Comparison of ENCODE assay signal across 14 cellular contexts in the genomic region with DNA sequence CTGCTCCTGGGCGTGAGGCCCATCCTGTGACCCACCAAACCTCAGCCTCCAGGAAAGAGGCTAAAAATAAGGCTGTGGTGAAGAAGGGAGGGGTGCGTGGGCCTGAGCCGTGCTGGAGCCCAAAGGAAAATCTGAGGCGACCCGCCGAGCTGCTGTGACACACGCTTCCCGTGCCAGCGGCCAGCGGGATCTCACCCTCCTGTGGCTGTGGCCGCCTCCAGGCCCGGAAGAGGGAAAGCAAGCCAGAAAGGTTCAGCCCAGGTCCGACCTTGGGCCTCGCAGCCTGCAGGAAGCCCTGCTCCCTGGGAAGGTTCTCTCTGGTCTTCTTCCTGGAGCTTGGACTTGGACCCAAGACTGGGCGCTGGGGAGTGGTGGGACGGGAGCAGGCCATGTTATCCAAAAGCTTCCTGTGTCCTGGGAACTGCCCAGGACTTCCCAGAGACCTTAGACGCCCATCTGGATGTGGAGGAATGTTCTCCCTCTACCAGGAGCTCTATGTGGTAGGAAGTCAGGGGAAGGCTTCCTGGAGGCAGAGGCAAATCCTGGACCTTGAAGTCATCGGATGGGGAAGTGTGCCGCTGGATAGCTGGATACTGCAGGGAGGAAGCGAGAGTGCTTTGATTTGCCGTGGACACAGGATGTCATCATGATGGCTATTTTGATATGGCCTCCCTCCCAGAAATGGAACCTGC. TPM values are rescaled to one million over a fixed set of nuclear protein-coding genes. Genes with fewer than 3 reads are reported as not detected.
DNase-seq lines count a peak whose midpoint lies in the region; ATAC-seq, FAIRE-seq and TF ChIP-seq lines count a peak whose summit lies in the region.
"Had no signal": no experiment of that assay in that cellular context is flagged by ENCODE, and none has a peak within 500 bp of the region (broad histone marks: within the 10 kb centered on the region; RNA-seq: fewer than 3 reads in every experiment).

No MANE protein-coding gene starts in this region.

- no peak overlapping the region for H3K27ac Mint-ChIP-seq in stimulated activated naive CD8-positive, alpha-beta T cell treated with anti-CD3 and anti-CD28 coated beads, Interleukin-15, amount 100 ng/mL, for 72 hours

- DNase-seq in breast epithelium (ENCODE audit: low spot score in 2 of 2) (no peak), mammary epithelial cell (no peak), Right ventricle myocardium superior (peak; percentile 68), NOMO-1 (lab: John Stamatoyannopoulos, UW; ENCODE audit: unreplicated experiment in 2 of 2) (no peak), KG1 (lab: John Stamatoyannopoulos, UW) (no peak), H54 (ENCODE audit: insufficient read length, low spot score) (no peak)
- no peak for DNase-seq in stimulated activated naive CD8-positive, alpha-beta T cell treated with anti-CD3 and anti-CD28 coated beads, Interleukin-15, amount 100 ng/mL, for 72 hours
- DNase-seq: ACHN, cortex of kidney, DMS 273 treated with DMSO at 0.1 percent for 48 hours, NCI-H2171 had no signal

- WGBS in mammary epithelial cell (ENCODE audit: low coverage, missing lambda C conversion rate): 75% methylated on average over 9 of the region's 21 CpGs

- H3K9ac ChIP-seq in mammary epithelial cell (ENCODE audit: insufficient read depth, low read length): no peak overlapping the region
- no peak overlapping the region for H3K9ac ChIP-seq in parathyroid adenoma

- H3K36me3 ChIP-seq in breast epithelium (no peaks in the 10 kb centered on the region), mammary epithelial cell (ENCODE audit: insufficient read depth, low read length) (no peaks in the 10 kb centered on the region), parathyroid adenoma (ENCODE audit: control insufficient read depth, insufficient read depth, low read length) (no peaks in the 10 kb centered on the region)

- no peaks in the 10 kb centered on the region for H4K20me1 ChIP-seq in mammary epithelial cell (ENCODE audit: insufficient read depth, low read length)

- H3K4me1 ChIP-seq in breast epithelium: peaks cover 0 to 36% of the 10 kb centered on the region in 2 donors
- peaks cover 3% of the 10 kb centered on the region for H3K4me1 ChIP-seq in mammary epithelial cell (ENCODE audit: insufficient read depth, low read length)
- peaks cover 5% of the 10 kb centered on the region for H3K4me1 ChIP-seq in parathyroid adenoma

- no peaks in the 10 kb centered on the region for H3K79me2 ChIP-seq in mammary epithelial cell (ENCODE audit: insufficient read depth, low read length)
- no peaks in the 10 kb centered on the region for H3K79me2 ChIP-seq in parathyroid adenoma

- H3K4me3 ChIP-seq in breast epithelium (peak overlapping the region in 1 of 3 donors; percentile 2), mammary epithelial cell (replicated peaks in 1 of 3; ENCODE audit: insufficient read depth in 1 of 3, low read depth in 2 of 3, low read length in 3 of 3) (no peak overlapping the region), parathyroid adenoma (ENCODE audit: low read depth, low read length) (no peak overlapping the region)

- H3K27ac ChIP-seq in breast epithelium: peak overlapping the region; percentile 80 to 86
- H3K27ac ChIP-seq in mammary epithelial cell (ENCODE audit: insufficient read depth, low read depth, low read length): no peak overlapping the region
- peak overlapping the region; percentile 66 for H3K27ac ChIP-seq in parathyroid adenoma

- TF ChIP-seq CTCF in breast epithelium (IDR thresholded peaks at IDR 0.05): no peak
- TF ChIP-seq CTCF in mammary epithelial cell (conservative IDR thresholded peaks at IDR 0.05 in 1 of 2, IDR thresholded peaks at IDR 0.05 in 1 of 2; ENCODE audit: extremely low read depth in 1 of 2, insufficient read depth in 1 of 2, low read depth in 1 of 2, low read length in 2 of 2): no peak
- TF ChIP-seq CTCF in parathyroid adenoma (IDR thresholded peaks at IDR 0.05): no peak

- FAIRE-seq in H54 (lab: Jason Lieb, UNC): no peak
- FAIRE-seq: keratinocyte had no signal

- H2AFZ ChIP-seq in mammary epithelial cell (ENCODE audit: low read depth, low read length) (no peak overlapping the region), parathyroid adenoma (no peak overlapping the region)

- no peaks in the 10 kb centered on the region for H3K27me3 Mint-ChIP-seq in stimulated activated naive CD8-positive, alpha-beta T cell treated with anti-CD3 and anti-CD28 coated beads, Interleukin-15, amount 100 ng/mL, for 72 hours

- ATAC-seq in Right ventricle myocardium superior (ENCODE audit: poor library complexity): peak; percentile 9
- ATAC-seq in stimulated activated naive CD8-positive, alpha-beta T cell treated with anti-CD3 and anti-CD28 coated beads, Interleukin-15, amount 100 ng/mL, for 72 hours: no peak

- in situ Hi-C loops in mammary epithelial cell (cut with MboI; ENCODE audit: low sequenced_read_pairs in 2 of 2): no loop called here

- BruUV-seq in mammary epithelial cell (replicated peaks; lab: Mats Ljungman, UMichigan): no TSS peak

- H3K9me3 Mint-ChIP-seq in stimulated activated naive CD8-positive, alpha-beta T cell treated with anti-CD3 and anti-CD28 coated beads, Interleukin-15, amount 100 ng/mL, for 72 hours: no peaks in the 10 kb centered on the region

- H3K4me3 Mint-ChIP-seq in stimulated activated naive CD8-positive, alpha-beta T cell treated with anti-CD3 and anti-CD28 coated beads, Interleukin-15, amount 100 ng/mL, for 72 hours: no peak overlapping the region

- CTCF ChIA-PET in mammary epithelial cell (lab: Charles Lee; ENCODE audit: low non-redundant PET): no interaction called here

- intact Hi-C loops in breast epithelium (cut with DNase I; ENCODE audit: low total_unique reads): loop anchor here (1.0 to 10.0 kb wide), 3 partner anchors 37 to 1475 kb away; no protein-coding TSS in a partner anchor
- intact Hi-C loops in mammary epithelial cell (cut with micrococcal nuclease): no loop called here
- intact Hi-C loops in Right ventricle myocardium superior (cut with DNase I): no loop called here

- dilution Hi-C loops in mammary epithelial cell (cut with HindIII; ENCODE audit: low sequenced_read_pairs): no loop called here

- H3K4me1 Mint-ChIP-seq in stimulated activated naive CD8-positive, alpha-beta T cell treated with anti-CD3 and anti-CD28 coated beads, Interleukin-15, amount 100 ng/mL, for 72 hours: peaks cover 43% of the 10 kb centered on the region

- TF ChIP-seq POLR2A in breast epithelium (IDR thresholded peaks at IDR 0.05) (no peak), H54 (IDR thresholded peaks at IDR 0.05; ENCODE audit: low read depth, low read length) (no peak)

- H3K4me2 ChIP-seq in mammary epithelial cell (ENCODE audit: insufficient read depth, low read depth, low read length) (no peak overlapping the region), parathyroid adenoma (ENCODE audit: low read length) (no peak overlapping the region)

- H3K9me3 ChIP-seq in breast epithelium (no peaks in the 10 kb centered on the region), mammary epithelial cell (replicated peaks; ENCODE audit: insufficient read depth, low read length) (no peaks in the 10 kb centered on the region), parathyroid adenoma (ENCODE audit: control insufficient read depth, low read length) (no peaks in the 10 kb centered on the region)

- no peaks in the 10 kb centered on the region for H3K27me3 ChIP-seq in breast epithelium
- no peaks in the 10 kb centered on the region for H3K27me3 ChIP-seq in mammary epithelial cell (ENCODE audit: insufficient read depth, low read length)
- no peaks in the 10 kb centered on the region for H3K27me3 ChIP-seq in parathyroid adenoma (ENCODE audit: control insufficient read depth, insufficient read depth, low read length)

RNA-seq across cellular contexts. Expression of a gene that starts 11.4 kb away (rescaled TPM):
- total RNA-seq in breast epithelium: 10 to 100 TPM in 2 of 3 donors, 1 to 10 TPM in 1; 5.3 to 14.1 (median 11.5) TPM
- under 1 TPM in 1 of 2 donors, not detected in 1; 0.67 TPM for total RNA-seq in mammary epithelial cell
- polyA plus RNA-seq in mammary epithelial cell: not detected
- 1.3 TPM for polyA minus RNA-seq in mammary epithelial cell
- total RNA-seq in Right ventricle myocardium superior: 10.4 TPM

RNA-seq across cellular contexts. Expression of a gene that starts 45.1 kb away (rescaled TPM):
- total RNA-seq in breast epithelium: 10 to 100 TPM; 26.9 to 61.6 (median 50.1) TPM
- 100 to 1,000 TPM in 1 of 2 donors, 10 to 100 TPM in 1; 63.2 to 105 TPM for total RNA-seq in mammary epithelial cell
- polyA plus RNA-seq in mammary epithelial cell: 44.6 TPM
- polyA minus RNA-seq in mammary epithelial cell: 80.4 TPM
- 18.8 TPM for total RNA-seq in Right ventricle myocardium superior

RNA-seq across cellular contexts. Expression of a gene that starts 50.3 kb away (rescaled TPM):
- 10 to 100 TPM in 2 of 3 donors, not detected in 1; 12.8 to 33.8 TPM for total RNA-seq in breast epithelium
- total RNA-seq in mammary epithelial cell: 10 to 100 TPM in 1 of 2 donors, 1 to 10 TPM in 1; 3.1 to 13.8 TPM
- 2.0 TPM for polyA plus RNA-seq in mammary epithelial cell
- polyA minus RNA-seq in mammary epithelial cell: 2.3 TPM
- not detected for total RNA-seq in Right ventricle myocardium superior
- total RNA-seq: T-helper 1 cell treated with Interleukin-12 subunit alpha and Interleukin-12 subunit beta and Interleukin-4 antibody, amounts not matched to agents 30 ng/mL and 1 ng/mL, for 36 hours had no signal
